Comparison of ENCODE assay signal across 8 cellular contexts in genomic region chr11:128469220-128469619, GRCh38.
DNase-seq lines count a peak whose midpoint lies in the region; ATAC-seq and TF ChIP-seq lines count a peak whose summit lies in the region.

No MANE protein-coding gene starts in this region.

- H3K27me3 Mint-ChIP-seq in progenitor cell of endocrine pancreas, result peaks cover 46% of the 10 kb centered on the region

- no peak overlapping the region for H3K4me3 Mint-ChIP-seq in progenitor cell of endocrine pancreas (ENCODE audit: low read depth)

- H3K27ac Mint-ChIP-seq in progenitor cell of endocrine pancreas, result no peak overlapping the region

- ATAC-seq in GM19395 (IDR thresholded peaks at IDR 0.05; ENCODE audit: unreplicated experiment) (peak; percentile 53), HG03354 (IDR thresholded peaks at IDR 0.05; ENCODE audit: poor library complexity, severe bottlenecking, unreplicated experiment) (peak; percentile 63)

- no peak overlapping the region; the same call in 1 of the 2 replicates for H3K4me3 ChIP-seq in GM12864 (ENCODE audit: low read depth, low read length)

- peak overlapping the region; percentile 68 for H3K27ac ChIP-seq in epithelial cell of prostate

- DNase-seq in GM12864 (ENCODE audit: low read depth), result peak; percentile 89
- DNase-seq in epithelial cell of prostate (ENCODE audit: low read depth, low spot score), result no peak
- DNase-seq in HPDE6-E6E7 (ENCODE audit: extremely low spot score), result no peak
- no peak for DNase-seq in progenitor cell of endocrine pancreas (ENCODE audit: low spot score, unreplicated experiment)
- DNase-seq in amniotic stem cell (lab: John Stamatoyannopoulos, UW), result no peak
- no peak for DNase-seq in nucleus accumbens (lab: John Stamatoyannopoulos, UW)

- no peaks in the 10 kb centered on the region for H3K9me3 Mint-ChIP-seq in progenitor cell of endocrine pancreas (ENCODE audit: low read depth)

- peaks cover 6% of the 10 kb centered on the region for H3K4me1 Mint-ChIP-seq in progenitor cell of endocrine pancreas (ENCODE audit: low read depth)

- H3K36me3 Mint-ChIP-seq in progenitor cell of endocrine pancreas (ENCODE audit: insufficient read depth), result no peaks in the 10 kb centered on the region

- TF ChIP-seq CTCF in GM12864 (IDR thresholded peaks at IDR 0.05; ENCODE audit: low read depth, low read length, missing control alignments) (peak; percentile 45), progenitor cell of endocrine pancreas (IDR thresholded peaks at IDR 0.05; ENCODE audit: unreplicated experiment) (no peak)
